ENCODE assay signal across 19 cellular contexts in the genomic region with DNA sequence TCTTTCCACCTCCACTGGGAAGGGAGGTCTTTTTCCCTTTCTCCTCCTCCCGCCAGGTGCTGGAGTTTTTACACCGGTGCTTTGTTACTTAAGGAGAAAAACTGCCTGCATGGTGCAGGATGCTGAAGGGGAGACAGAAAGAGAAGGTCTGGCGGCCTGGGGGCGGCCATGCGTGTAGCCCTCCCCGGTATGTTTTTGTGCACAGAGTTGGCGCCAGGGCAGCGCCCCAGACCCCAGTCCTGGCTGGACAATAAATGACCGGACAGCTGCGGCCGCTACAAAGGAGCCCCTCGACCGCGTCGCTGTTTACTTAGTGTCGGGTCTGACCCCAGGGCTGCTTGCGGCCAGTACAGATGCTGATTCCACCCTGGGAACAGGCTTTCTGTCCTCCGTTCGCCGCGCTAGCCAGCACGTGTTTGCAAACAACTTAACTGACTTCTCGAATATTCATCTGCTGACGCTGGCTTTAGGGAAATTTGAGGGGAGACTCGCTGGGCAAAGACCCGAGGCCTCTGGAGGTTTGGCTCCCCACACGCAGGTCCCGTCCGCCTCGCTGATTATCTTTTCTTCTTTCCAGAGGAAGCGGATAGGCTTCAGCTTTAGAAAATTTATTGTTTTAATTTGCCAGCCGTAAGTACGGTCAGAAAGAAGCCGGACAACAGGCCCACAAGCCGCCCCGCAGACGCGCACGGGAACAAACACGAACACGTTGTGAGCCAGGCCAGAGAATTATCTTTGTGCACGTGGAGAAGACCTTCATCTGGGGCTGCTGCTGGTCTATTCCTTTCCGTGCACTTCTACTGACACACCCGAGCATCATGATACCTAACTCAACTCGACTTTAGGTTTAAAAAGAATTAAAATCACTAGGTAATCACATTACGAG. TPM values are rescaled to one million over a fixed set of nuclear protein-coding genes. Genes with fewer than 3 reads are reported as not detected.
A peak's percentile ranks its signal among the peaks of the same experiment; 100 is the strongest.
DNase-seq lines count a peak whose midpoint lies in the region; ATAC-seq, FAIRE-seq and TF ChIP-seq lines count a peak whose summit lies in the region.
"Had no signal": no experiment of that assay in that cellular context is flagged by ENCODE, and none has a peak within 500 bp of the region (broad histone marks: within the 10 kb centered on the region; RNA-seq: fewer than 3 reads in every experiment).

No MANE protein-coding gene starts in this region.

- no peak overlapping the region for H3K56ac ChIP-seq in H1 (replicated peaks; ENCODE audit: insufficient read length, low read depth, low read length)

- intact Hi-C loops in Right ventricle myocardium inferior (cut with DNase I) (no loop called here), left ventricle myocardium superior (cut with micrococcal nuclease) (no loop called here)

- TF ChIP-seq EP300 in H1 (IDR thresholded peaks at IDR 0.05; ENCODE audit: borderline replicate concordance in 1 of 2, low read depth in 2 of 2, low read length in 2 of 2): no peak

- H2BK15ac ChIP-seq in H1 (ENCODE audit: low read length): no peak overlapping the region
- no peak overlapping the region for H2BK15ac ChIP-seq in mesenchymal stem cell (ENCODE audit: low read depth, poor library complexity, severe bottlenecking)

- no peaks in the 10 kb centered on the region for H3K79me1 ChIP-seq in H1 (ENCODE audit: low read depth, low read length)
- no peaks in the 10 kb centered on the region for H3K79me1 ChIP-seq in mesenchymal stem cell (replicated peaks; ENCODE audit: low read length, poor library complexity, severe bottlenecking)

- H4K8ac ChIP-seq in H1 (ENCODE audit: extremely low read depth, insufficient read depth, low read length) (no peak overlapping the region), mesenchymal stem cell (ENCODE audit: low read length) (no peak overlapping the region)

- no peak overlapping the region for H3K23ac ChIP-seq in H1 (ENCODE audit: insufficient read length)
- H3K23ac ChIP-seq in mesenchymal stem cell (ENCODE audit: low read length in 2 of 2): no peak overlapping the region

- H2BK5ac ChIP-seq in H1 (ENCODE audit: low read depth, low read length): no peak overlapping the region
- H2BK5ac ChIP-seq in mesenchymal stem cell (ENCODE audit: low read depth, low read length, poor library complexity, severe bottlenecking): no peak overlapping the region

- H2BK120ac ChIP-seq in H1 (replicated peaks; ENCODE audit: low read depth, low read length) (no peak overlapping the region), mesenchymal stem cell (ENCODE audit: low read depth, low read length) (no peak overlapping the region)

- H3K4me2 ChIP-seq in H1 (ENCODE audit: insufficient read depth in 1 of 2, low read depth in 2 of 2, low read length in 2 of 2) (peak overlapping the region; percentile 58 to 75), mesenchymal stem cell (ENCODE audit: low read length, poor library complexity, severe bottlenecking) (peak overlapping the region; percentile 4)

- H3K18ac ChIP-seq in H1 (ENCODE audit: extremely low read depth, low read length): no peak overlapping the region
- no peak overlapping the region for H3K18ac ChIP-seq in mesenchymal stem cell (ENCODE audit: low read depth in 1 of 2, low read length in 2 of 2)

- H3K4me3 Mint-ChIP-seq in type B pancreatic cell: peak overlapping the region; percentile 45

- 6% methylated on average over 46 of the region's 46 CpGs; no CpG with 5 or more reads in 1 of the 2 experiments for WGBS in H1 (ENCODE audit: extremely low coverage in 1 of 2, insufficient coverage in 1 of 2, insufficient read length in 1 of 2, insufficient replicate concordance in 2 of 2, low coverage in 1 of 2, low lambda C conversion rate in 2 of 2, missing lambda C conversion rate in 1 of 2), 2 experiments
- 3% methylated on average over 44 of the region's 46 CpGs for WGBS in mesenchymal stem cell

- H3K4me1 Mint-ChIP-seq in type B pancreatic cell (ENCODE audit: unreplicated experiment): peaks cover 39% of the 10 kb centered on the region
- H3K4me1 Mint-ChIP-seq: IgD-negative memory B cell had no signal

- H2BK12ac ChIP-seq in H1 (ENCODE audit: low read depth, low read length): no peak overlapping the region
- H2BK12ac ChIP-seq in mesenchymal stem cell (ENCODE audit: low read length in 2 of 2): no peak overlapping the region

- H2AK5ac ChIP-seq in H1 (ENCODE audit: low read depth, low read length) (0 out of 2 replicates have a peak overlapping the region, but pooled peaks have one; percentile 41), mesenchymal stem cell (ENCODE audit: low read length, severe bottlenecking) (no peak overlapping the region)

- H2AFZ ChIP-seq in H1 (ENCODE audit: low read length): no peak overlapping the region
- no peak overlapping the region for H2AFZ ChIP-seq in mesenchymal stem cell (ENCODE audit: low read depth, low read length)

- peaks cover 53 to 80% (median 75%) of the 10 kb centered on the region in 4 experiments for H3K27me3 ChIP-seq in H1 (replicated peaks in 1 of 4; ENCODE audit: control insufficient read depth in 3 of 4, extremely low read depth in 1 of 4, insufficient read depth in 3 of 4, low read length in 3 of 4)
- peaks cover 84 to 99% of the 10 kb centered on the region in 2 experiments for H3K27me3 ChIP-seq in mesenchymal stem cell (ENCODE audit: control insufficient read depth in 1 of 2, insufficient read depth in 1 of 2, low read length in 2 of 2)

- H3K14ac ChIP-seq in H1 (ENCODE audit: insufficient read length) (no peak overlapping the region), mesenchymal stem cell (ENCODE audit: low read length in 2 of 2) (no peak overlapping the region)

- H3K27ac Mint-ChIP-seq in type B pancreatic cell: no peak overlapping the region
- H3K27ac Mint-ChIP-seq: IgD-negative memory B cell had no signal

- no peak for TF ChIP-seq CTCF in H1 (IDR thresholded peaks at IDR 0.05; ENCODE audit: control extremely low read depth in 1 of 3, insufficient read depth in 1 of 3, low read depth in 1 of 3, low read length in 3 of 3)
- TF ChIP-seq CTCF in type B pancreatic cell (conservative IDR thresholded peaks at IDR 0.05): no peak

- TF ChIP-seq POLR2A in H1 (IDR thresholded peaks at IDR 0.05; ENCODE audit: control extremely low read depth in 1 of 2, low read depth in 2 of 2, low read length in 2 of 2): no peak

- CTCF ChIA-PET in H1 (lab: Charles Lee; ENCODE audit: partially characterized antibody): interaction anchor here (0.6 to 10.6 kb wide), 9 partner anchors 14 to 511 kb away, joined by 3 to 162 read pairs (median 3); no protein-coding TSS in a partner anchor

- H3K36me3 ChIP-seq in H1 (ENCODE audit: control insufficient read depth in 2 of 4, insufficient read depth in 4 of 4, low read length in 3 of 4): peaks cover 0 to 2% (median 0%) of the 10 kb centered on the region in 4 experiments; a peak in 1 of 8 replicates
- no peaks in the 10 kb centered on the region for H3K36me3 ChIP-seq in mesenchymal stem cell (ENCODE audit: control insufficient read depth in 1 of 2, insufficient read depth in 2 of 2, low read depth in 1 of 2, low read length in 2 of 2)
- H3K36me3 ChIP-seq: BLaER1 treated with 17β-estradiol and CSF1 and Interleukin-3, amounts not matched to agents 10 nM and 100 nM had no signal

- H3K4me1 ChIP-seq in H1 (replicated peaks in 1 of 4; ENCODE audit: control insufficient read depth in 3 of 4, insufficient read depth in 4 of 4, low read length in 3 of 4) (peaks cover 14 to 41% (median 19%) of the 10 kb centered on the region in 4 experiments), mesenchymal stem cell (ENCODE audit: control insufficient read depth, insufficient read depth, low read depth, low read length) (peaks cover 9% of the 10 kb centered on the region)

- H3K27me3 Mint-ChIP-seq in type B pancreatic cell: peaks cover 99% of the 10 kb centered on the region

- TF ChIP-seq RAD21 in H1 (IDR thresholded peaks at IDR 0.05 in 1 of 2, conservative IDR thresholded peaks at IDR 0.05 in 1 of 2; ENCODE audit: low read depth in 2 of 2, low read length in 2 of 2): no peak

- H2BK20ac ChIP-seq in H1 (ENCODE audit: low read length): no peak overlapping the region

- H4K91ac ChIP-seq in H1 (replicated peaks; ENCODE audit: insufficient read length, low read length) (no peak overlapping the region), mesenchymal stem cell (ENCODE audit: low read length) (no peak overlapping the region)

- no peak for FAIRE-seq in H1 (lab: Jason Lieb, UNC)

- H3K36me3 Mint-ChIP-seq in type B pancreatic cell: peaks cover 5% of the 10 kb centered on the region
- H3K36me3 Mint-ChIP-seq: IgD-negative memory B cell had no signal

- no peak overlapping the region for H3K9ac ChIP-seq in H1 (replicated peaks in 1 of 4; ENCODE audit: extremely low read depth in 1 of 4, low read depth in 3 of 4, low read length in 3 of 4)
- no peak overlapping the region for H3K9ac ChIP-seq in mesenchymal stem cell (ENCODE audit: low read length)
- H3K9ac ChIP-seq: BLaER1 treated with 17β-estradiol and CSF1 and Interleukin-3, amounts not matched to agents 10 nM and 100 nM had no signal

- H3K9me3 ChIP-seq in H1 (ENCODE audit: insufficient read depth in 2 of 2, low read depth in 1 of 2, low read length in 1 of 2) (no peaks in the 10 kb centered on the region), mesenchymal stem cell (ENCODE audit: control insufficient read depth, low read length) (peaks cover 9% of the 10 kb centered on the region)

- POLR2A ChIA-PET in H1 (lab: Charles Lee; ENCODE audit: partially characterized antibody): interaction anchor here (1.1 kb wide), 1 partner anchor 15 kb away, joined by 3 read pairs; no protein-coding TSS in a partner anchor

- H3K23me2 ChIP-seq in H1 (ENCODE audit: low read depth, low read length): no peaks in the 10 kb centered on the region; the same call in 1 of the 2 replicates

- no peaks in the 10 kb centered on the region for H3K9me3 Mint-ChIP-seq in type B pancreatic cell

- ATAC-seq in Right ventricle myocardium inferior (no peak), left ventricle myocardium superior (no peak), HG02798 (IDR thresholded peaks at IDR 0.05; ENCODE audit: poor library complexity, unreplicated experiment) (no peak)

- no peaks in the 10 kb centered on the region for H3K79me2 ChIP-seq in H1 (ENCODE audit: control insufficient read depth in 1 of 2, insufficient read depth in 2 of 2, low read length in 2 of 2)

- DNase-seq in Right ventricle myocardium inferior (ENCODE audit: missing footprints) (peak; percentile 68), left ventricle myocardium superior (no peak), H1 (ENCODE audit: low read depth in 1 of 2, low spot score in 2 of 2) (peak in 1 of 2 experiments; percentile 62), mesenchymal stem cell (no peak), type B pancreatic cell (ENCODE audit: extremely low spot score, unreplicated experiment) (no peak), GDM1 (lab: John Stamatoyannopoulos, UW) (no peak)
- DNase-seq in stimulated activated CD4-positive, alpha-beta T cell treated with anti-CD3 and anti-CD28 coated beads, Interleukin-4, amount 100 ng/mL, for 1 hour: no peak
- DNase-seq: H7; MV-4-11; NCI-H1436; NCI-H2081 treated with DMSO at 0.1 percent for 48 hours; NCI-H2227 treated with DMSO at 0.1 percent for 48 hours; NCI-H526; NK-92 treated with Interleukin-12 subunit alpha and Interleukin-12 subunit beta, amount 100 ng/mL, for 24 hours; OCI-M1; RPMI8226 had no signal

- peak overlapping the region in 2 of 4 experiments; percentile 27 to 38; a peak in 4 of 8 replicates for H3K4me3 ChIP-seq in H1 (ENCODE audit: extremely low read depth in 1 of 4, insufficient read depth in 2 of 4, low read depth in 3 of 4, low read length in 4 of 4)
- no peak overlapping the region for H3K4me3 ChIP-seq in mesenchymal stem cell (ENCODE audit: insufficient read depth in 1 of 2, low read depth in 1 of 2, low read length in 2 of 2)
- H3K4me3 ChIP-seq: BLaER1 treated with 17β-estradiol and CSF1 and Interleukin-3, amounts not matched to agents 10 nM and 100 nM had no signal

- H4K5ac ChIP-seq in H1 (ENCODE audit: insufficient read length, low read depth, low read length): no peak overlapping the region

- H4K20me1 ChIP-seq in H1 (replicated peaks in 1 of 2; ENCODE audit: control insufficient read depth in 1 of 2, insufficient read depth in 2 of 2, low read length in 2 of 2): peaks cover 2 to 4% of the 10 kb centered on the region in 2 experiments
- H4K20me1 ChIP-seq: BLaER1 treated with 17β-estradiol and CSF1 and Interleukin-3, amounts not matched to agents 10 nM and 100 nM had no signal

- H3K27ac ChIP-seq in H1 (ENCODE audit: low read depth, low read length): no peak overlapping the region
- no peak overlapping the region for H3K27ac ChIP-seq in mesenchymal stem cell (ENCODE audit: low read length, poor library complexity, severe bottlenecking)
- H3K27ac ChIP-seq: BLaER1 treated with 17β-estradiol and CSF1 and Interleukin-3, amounts not matched to agents 10 nM and 100 nM had no signal

- H3K4ac ChIP-seq in H1 (replicated peaks; ENCODE audit: insufficient read length, low read depth, low read length) (no peak overlapping the region), mesenchymal stem cell (ENCODE audit: low read depth in 1 of 2, low read length in 2 of 2) (no peak overlapping the region)

RNA-seq across cellular contexts. Expression of a gene that starts 46.9 kb away (rescaled TPM):
- total RNA-seq in Right ventricle myocardium inferior (not detected), left ventricle myocardium superior (not detected), type B pancreatic cell (ENCODE audit: low replicate concordance) (40.2 TPM in 1 of 2 replicates, not detected in the other)
- total RNA-seq in H1 (2021; fragmentation: NEBNext Ultra II Directional; extraction: Animal tissue kit (Norgen Biotek cat#: 25700)): 0.13 TPM in 1 of 2 replicates, not detected in the other
- 0.03 and 0.31 TPM in 2 replicates for polyA plus RNA-seq in H1 (2011; rRNA removed)
- polyA plus RNA-seq in H1 (2011; cell fraction: cytosol; rRNA removed): 0.08 TPM
- polyA plus RNA-seq in H1 (2011; cell fraction: nucleus; rRNA removed): 0.27 TPM
- 0.27 TPM in 1 of 4 replicates, not detected in the others for polyA plus RNA-seq in H1 (2012, experiment 1 of 2)
- 0.08 TPM for polyA plus RNA-seq in H1 (2012, experiment 2 of 2)
- polyA plus RNA-seq in H1 (2013, experiment 1 of 2): 0.06 TPM
- polyA plus RNA-seq in H1 (2013, experiment 2 of 2): 0.06 TPM
- polyA minus RNA-seq in H1 (2011; rRNA and poly(A)+ RNA removed): not detected in 2 replicates
- polyA minus RNA-seq in H1 (2011; cell fraction: cytosol; rRNA and poly(A)+ RNA removed): not detected
- 0.60 TPM for polyA minus RNA-seq in H1 (2011; cell fraction: nucleus; rRNA and poly(A)+ RNA removed)
- polyA plus RNA-seq in mesenchymal stem cell (2013, experiment 1 of 2): not detected
- not detected for polyA plus RNA-seq in mesenchymal stem cell (2013, experiment 2 of 2)
- polyA plus RNA-seq: IgD-negative memory B cell had no signal

RNA-seq across cellular contexts. Expression of a gene that starts 49.7 kb away (rescaled TPM):
- total RNA-seq in Right ventricle myocardium inferior: not detected
- not detected for total RNA-seq in left ventricle myocardium superior
- 1.5 and 2.2 TPM in 2 replicates for total RNA-seq in H1 (2021; fragmentation: NEBNext Ultra II Directional; extraction: Animal tissue kit (Norgen Biotek cat#: 25700))
- polyA plus RNA-seq in H1 (2011; rRNA removed): 0.80 and 3.6 TPM in 2 replicates
- 1.7 TPM for polyA plus RNA-seq in H1 (2011; cell fraction: cytosol; rRNA removed)
- 2.7 TPM for polyA plus RNA-seq in H1 (2011; cell fraction: nucleus; rRNA removed)
- 0.27 to 0.77 TPM (median 0.60 TPM) in 4 replicates for polyA plus RNA-seq in H1 (2012, experiment 1 of 2)
- polyA plus RNA-seq in H1 (2012, experiment 2 of 2): 0.08 TPM
- 1.4 TPM for polyA plus RNA-seq in H1 (2013, experiment 1 of 2)
- polyA plus RNA-seq in H1 (2013, experiment 2 of 2): 0.75 TPM
- polyA minus RNA-seq in H1 (2011; rRNA and poly(A)+ RNA removed): 0.07 and 0.47 TPM in 2 replicates
- polyA minus RNA-seq in H1 (2011; cell fraction: cytosol; rRNA and poly(A)+ RNA removed): 1.6 TPM
- polyA minus RNA-seq in H1 (2011; cell fraction: nucleus; rRNA and poly(A)+ RNA removed): 2.4 TPM
- polyA plus RNA-seq in mesenchymal stem cell (2013, experiment 1 of 2): 0.17 TPM
- polyA plus RNA-seq in mesenchymal stem cell (2013, experiment 2 of 2): 0.14 TPM
- total RNA-seq in type B pancreatic cell (ENCODE audit: low replicate concordance): 184 TPM in 1 of 2 replicates, not detected in the other
- polyA plus RNA-seq: IgD-negative memory B cell had no signal
